8 cellular contexts compared by ENCODE assay signal in genomic region chr6:16764188-16764950, GRCh38. TPM values are rescaled to one million over a fixed set of nuclear protein-coding genes. Genes with fewer than 3 reads are reported as not detected.
DNase-seq lines count a peak whose midpoint lies in the region; ATAC-seq and TF ChIP-seq lines count a peak whose summit lies in the region.

No MANE protein-coding gene starts in this region.

- no peaks in the 10 kb centered on the region for H3K79me2 ChIP-seq in H9 (ENCODE audit: insufficient read depth, low read length)

- H3K18ac ChIP-seq in H9 (ENCODE audit: insufficient read length, low read depth, low read length): no peak overlapping the region

- H4K91ac ChIP-seq in H9 (ENCODE audit: insufficient read length, low read depth, low read length): no peak overlapping the region

- H2BK15ac ChIP-seq in H9 (ENCODE audit: low read depth, low read length): no peak overlapping the region

- no peak overlapping the region for H4K5ac ChIP-seq in H9 (ENCODE audit: insufficient read length, low read depth, low read length)

- no peaks in the 10 kb centered on the region for H3K9me3 ChIP-seq in BE2C
- H3K9me3 ChIP-seq in H9 (ENCODE audit: control insufficient read depth, low read depth, low read length): no peaks in the 10 kb centered on the region

- H3K79me1 ChIP-seq in H9 (ENCODE audit: insufficient read depth, low read depth, low read length, poor library complexity, severe bottlenecking): no peaks in the 10 kb centered on the region

- no peak overlapping the region for H2AK5ac ChIP-seq in H9 (ENCODE audit: insufficient read length, low read length)

- WGBS in H9 (ENCODE audit: extremely low coverage, insufficient read length, low lambda C conversion rate): no CpG with 5 or more reads among the region's 3 CpGs

- no peak overlapping the region for H2BK12ac ChIP-seq in H9 (ENCODE audit: insufficient read length, low read depth, low read length)

- no peak overlapping the region for H3K4me3 ChIP-seq in BE2C (ENCODE audit: low read depth, low read length)

- intact Hi-C loops in activated naive CD4-positive, alpha-beta T cell treated with anti-CD3 and anti-CD28 coated beads for 36 hours (cut with micrococcal nuclease): loop anchor here (1.0 to 10.0 kb wide), 4 partner anchors 201 to 1390 kb away; partner anchors contain the start of genes KDM1B and TPMT

- POLR2A ChIA-PET in activated CD4-positive, alpha-beta memory T cell treated with anti-CD3 and anti-CD28 coated beads, Interleukin-2, amount 10 ng/mL, durations not matched to agents 7 days and 5 days (lab: Charles Lee): interaction anchor here (0.8 to 4.9 kb wide), 22 partner anchors 25 to 634 kb away, joined by 3 to 74 read pairs (median 22); partner anchors contain the start of gene MYLIP

- no peak overlapping the region for H3T11ph ChIP-seq in H9 (ENCODE audit: low read length)

- TF ChIP-seq CTCF in BE2C (IDR thresholded peaks at IDR 0.05; ENCODE audit: low read depth, low read length): peak; percentile 54
- peak; percentile 40; the same call in 2 of the 3 replicates for TF ChIP-seq CTCF in H9 (conservative IDR thresholded peaks at IDR 0.05)

- peaks cover 19% of the 10 kb centered on the region for H3K23me2 ChIP-seq in H9 (ENCODE audit: insufficient read length, low read depth, low read length, poor library complexity, severe bottlenecking)

- H3K23ac ChIP-seq in H9 (ENCODE audit: insufficient read length, low read depth, low read length): no peak overlapping the region

- peaks cover 11% of the 10 kb centered on the region for H3K27me3 Mint-ChIP-seq in H9 (ENCODE audit: low read depth)
- no peaks in the 10 kb centered on the region for H3K27me3 Mint-ChIP-seq in activated CD4-positive, alpha-beta memory T cell treated with anti-CD3 and anti-CD28 coated beads, Interleukin-2, amount 10 ng/mL, durations not matched to agents 7 days and 5 days
- no peaks in the 10 kb centered on the region for H3K27me3 Mint-ChIP-seq in activated naive CD4-positive, alpha-beta T cell treated with anti-CD3 and anti-CD28 coated beads for 36 hours (ENCODE audit: low read depth)

- no peak for ATAC-seq in HG03457 (IDR thresholded peaks at IDR 0.05; ENCODE audit: unreplicated experiment)

- no peak overlapping the region for H3K27ac Mint-ChIP-seq in H9
- H3K27ac Mint-ChIP-seq in activated CD4-positive, alpha-beta memory T cell treated with anti-CD3 and anti-CD28 coated beads, Interleukin-2, amount 10 ng/mL, durations not matched to agents 7 days and 5 days: peak overlapping the region; percentile 96
- no peak overlapping the region for H3K27ac Mint-ChIP-seq in activated naive CD4-positive, alpha-beta T cell treated with anti-CD3 and anti-CD28 coated beads for 36 hours

- H3K36me3 Mint-ChIP-seq in H9 (ENCODE audit: insufficient read depth in 1 of 3, low read depth in 3 of 3): no peaks in the 10 kb centered on the region
- peaks cover 20% of the 10 kb centered on the region for H3K36me3 Mint-ChIP-seq in activated CD4-positive, alpha-beta memory T cell treated with anti-CD3 and anti-CD28 coated beads, Interleukin-2, amount 10 ng/mL, durations not matched to agents 7 days and 5 days (ENCODE audit: low read depth)
- H3K36me3 Mint-ChIP-seq in activated naive CD4-positive, alpha-beta T cell treated with anti-CD3 and anti-CD28 coated beads for 36 hours (ENCODE audit: low read depth): no peaks in the 10 kb centered on the region

- H2BK20ac ChIP-seq in H9 (ENCODE audit: low read depth, low read length, poor library complexity, severe bottlenecking): no peak overlapping the region

- H3K4me1 ChIP-seq in BE2C: no peaks in the 10 kb centered on the region
- H3K4me1 ChIP-seq in H9 (ENCODE audit: insufficient read depth, low read length): peaks cover 2% of the 10 kb centered on the region; the same call in 1 of the 2 replicates

- no peak overlapping the region for H3K4me3 Mint-ChIP-seq in H9
- peak overlapping the region; percentile 83 for H3K4me3 Mint-ChIP-seq in activated CD4-positive, alpha-beta memory T cell treated with anti-CD3 and anti-CD28 coated beads, Interleukin-2, amount 10 ng/mL, durations not matched to agents 7 days and 5 days
- H3K4me3 Mint-ChIP-seq in activated naive CD4-positive, alpha-beta T cell treated with anti-CD3 and anti-CD28 coated beads for 36 hours: no peak overlapping the region

- no peak overlapping the region for H2BK120ac ChIP-seq in H9 (ENCODE audit: low read depth, low read length, poor library complexity, severe bottlenecking)

- H3K14ac ChIP-seq in H9 (ENCODE audit: insufficient read depth, low read length): no peak overlapping the region

- H2AFZ ChIP-seq in H9 (ENCODE audit: low read length): no peak overlapping the region

- H3K27me3 ChIP-seq in BE2C (no peaks in the 10 kb centered on the region), H9 (ENCODE audit: insufficient read depth, low read length) (no peaks in the 10 kb centered on the region)

- H4K8ac ChIP-seq in H9 (replicated peaks; ENCODE audit: insufficient read length, low read depth, low read length): no peak overlapping the region

- H3K4ac ChIP-seq in H9 (ENCODE audit: low read depth, low read length): no peak overlapping the region

- CTCF ChIA-PET in activated CD4-positive, alpha-beta memory T cell treated with anti-CD3 and anti-CD28 coated beads, Interleukin-2, amount 10 ng/mL, durations not matched to agents 7 days and 5 days (lab: Charles Lee): interaction anchor here (0.8 to 6.1 kb wide), 37 partner anchors 8 to 478 kb away, joined by 3 to 86 read pairs (median 5); no protein-coding TSS in a partner anchor
- CTCF ChIA-PET in activated naive CD4-positive, alpha-beta T cell treated with anti-CD3 and anti-CD28 coated beads for 36 hours (lab: Charles Lee): interaction anchor here (0.8 to 6.0 kb wide), 25 partner anchors 8 to 447 kb away, joined by 3 to 87 read pairs (median 5); no protein-coding TSS in a partner anchor

- peaks cover 3% of the 10 kb centered on the region for H4K20me1 ChIP-seq in H9 (ENCODE audit: control insufficient read depth, insufficient read depth, insufficient read length)

- no peak for DNase-seq in BE2C
- DNase-seq in H9: no peak
- DNase-seq in activated CD4-positive, alpha-beta memory T cell treated with anti-CD3 and anti-CD28 coated beads, Interleukin-2, amount 10 ng/mL, durations not matched to agents 7 days and 5 days: no peak
- peak; percentile 56 for DNase-seq in kidney glomerular epithelial cell (lab: John Stamatoyannopoulos, UW)
- no peak for DNase-seq in activated naive CD4-positive, alpha-beta T cell treated with anti-CD3 and anti-CD28 coated beads for 36 hours
- no peak for DNase-seq in 8988T
- DNase-seq in C1 segment of cervical spinal cord (lab: John Stamatoyannopoulos, UW): no peak

- no peaks in the 10 kb centered on the region; a peak in 1 of 5 replicates for H3K9me3 Mint-ChIP-seq in H9
- H3K9me3 Mint-ChIP-seq in activated CD4-positive, alpha-beta memory T cell treated with anti-CD3 and anti-CD28 coated beads, Interleukin-2, amount 10 ng/mL, durations not matched to agents 7 days and 5 days: no peaks in the 10 kb centered on the region
- H3K9me3 Mint-ChIP-seq in activated naive CD4-positive, alpha-beta T cell treated with anti-CD3 and anti-CD28 coated beads for 36 hours: no peaks in the 10 kb centered on the region

- no peak overlapping the region for H3K56ac ChIP-seq in H9 (ENCODE audit: insufficient read length, low read depth, low read length)

- no peak overlapping the region for H3K27ac ChIP-seq in H9 (ENCODE audit: insufficient read length, low read depth, low read length)

- peaks cover 15% of the 10 kb centered on the region in 2 experiments for H3K4me1 Mint-ChIP-seq in H9
- H3K4me1 Mint-ChIP-seq in activated CD4-positive, alpha-beta memory T cell treated with anti-CD3 and anti-CD28 coated beads, Interleukin-2, amount 10 ng/mL, durations not matched to agents 7 days and 5 days: peaks cover 56% of the 10 kb centered on the region
- H3K4me1 Mint-ChIP-seq in activated naive CD4-positive, alpha-beta T cell treated with anti-CD3 and anti-CD28 coated beads for 36 hours (ENCODE audit: low read depth): peaks cover 53% of the 10 kb centered on the region

- H3K4me2 ChIP-seq in H9 (ENCODE audit: insufficient read depth, insufficient read length, low read length): no peak overlapping the region

- no peak overlapping the region for H2BK5ac ChIP-seq in H9 (ENCODE audit: insufficient read length, low read length)

- no peaks in the 10 kb centered on the region for H3K36me3 ChIP-seq in BE2C

- H3K9ac ChIP-seq in H9 (ENCODE audit: extremely low read depth, insufficient read length, low read length): no peak overlapping the region

RNA-seq across cellular contexts. Expression of gene ATXN1, which starts 3.1 kb away (rescaled TPM):
- polyA plus RNA-seq in BE2C (2012; ENCODE audit: insufficient read depth, insufficient read length, low read depth): 2.3 TPM
- total RNA-seq in H9 (2021): 3.0 and 5.6 TPM in 2 replicates
- 10 to 100 TPM; 83.1 to 89.4 TPM for total RNA-seq in activated CD4-positive, alpha-beta memory T cell treated with anti-CD3 and anti-CD28 coated beads, Interleukin-2, amount 10 ng/mL, durations not matched to agents 7 days and 5 days
- 10 to 100 TPM in 1 of 2 experiments, 1 to 10 TPM in 1; 9.4 to 12.7 TPM for total RNA-seq in activated naive CD4-positive, alpha-beta T cell treated with anti-CD3 and anti-CD28 coated beads for 36 hours

Comparison
In these comparisons a context has a peak if more than half of its experiments do, and no peak if none do; other contexts are left out.
1. RNA of gene ATXN1, which starts 3.1 kb away (total RNA-seq): 83.1 to 89.4 TPM in activated CD4-positive, alpha-beta memory T cell treated with anti-CD3 and anti-CD28 coated beads, Interleukin-2, amount 10 ng/mL, durations not matched to agents 7 days and 5 days; 9.4 to 12.7 TPM in activated naive CD4-positive, alpha-beta T cell treated with anti-CD3 and anti-CD28 coated beads for 36 hours and 3.0 to 5.6 TPM in H9; every median in the first group is over 4 times any median in the second.